Comparison of ENCODE assay signal across 9 cellular contexts in genomic region chr17:44315760-44316731, GRCh38. TPM values are rescaled to one million over a fixed set of nuclear protein-coding genes. Genes with fewer than 3 reads are reported as not detected.
DNase-seq lines count a peak whose midpoint lies in the region; ATAC-seq and TF ChIP-seq lines count a peak whose summit lies in the region.
"Had no signal": no experiment of that assay in that cellular context is flagged by ENCODE, and none has a peak within 500 bp of the region (broad histone marks: within the 10 kb centered on the region; RNA-seq: fewer than 3 reads in every experiment).

No MANE protein-coding gene starts in this region.

- H3K27ac Mint-ChIP-seq in activated CD4-positive, alpha-beta T cell treated with anti-CD3 and anti-CD28 coated beads for 36 hours: no peak overlapping the region
- no peak overlapping the region for H3K27ac Mint-ChIP-seq in progenitor cell of endocrine pancreas

- peak overlapping the region; percentile 59; the same call in 1 of the 2 replicates for H3K4me2 ChIP-seq in OCI-LY7 (ENCODE audit: low read length)

- CTCF ChIA-PET in activated CD4-positive, alpha-beta T cell treated with anti-CD3 and anti-CD28 coated beads for 36 hours (lab: Charles Lee): interaction anchor here (0.8 to 1.6 kb wide), 11 partner anchors 8 to 632 kb away, joined by 3 to 6 read pairs (median 3); partner anchors contain the start of genes GRN and TMUB2
- CTCF ChIA-PET in OCI-LY7 (lab: Charles Lee; ENCODE audit: unreplicated experiment): interaction anchor here (0.6 kb wide), 1 partner anchor 34 kb away, joined by 3 read pairs; no protein-coding TSS in a partner anchor

- ATAC-seq in activated CD4-positive, alpha-beta T cell treated with anti-CD3 and anti-CD28 coated beads for 36 hours: no peak
- no peak for ATAC-seq in HG03095 (IDR thresholded peaks at IDR 0.05; ENCODE audit: unreplicated experiment)

- H3K9me3 ChIP-seq in OCI-LY7 (ENCODE audit: low read length): no peaks in the 10 kb centered on the region

- no peak overlapping the region for H3K27ac ChIP-seq in OCI-LY7 (ENCODE audit: low read depth, low read length, poor library complexity, severe bottlenecking)

- peaks cover 20% of the 10 kb centered on the region for H3K36me3 ChIP-seq in OCI-LY7 (ENCODE audit: insufficient read depth, low read length)

- H3K4me1 ChIP-seq in OCI-LY7 (ENCODE audit: insufficient read depth, low read length, poor library complexity, severe bottlenecking): no peaks in the 10 kb centered on the region

- no peak for DNase-seq in activated CD4-positive, alpha-beta T cell treated with anti-CD3 and anti-CD28 coated beads for 36 hours
- DNase-seq in activated CD4-positive, alpha-beta T cell treated with anti-CD3 and anti-CD28 coated beads for 4 hours: no peak
- DNase-seq in OCI-LY7 (ENCODE audit: low spot score): no peak
- peak; percentile 11 for DNase-seq in epidermal melanocyte (ENCODE audit: insufficient read length, low spot score)
- DNase-seq in progenitor cell of endocrine pancreas (ENCODE audit: low spot score, unreplicated experiment): no peak
- DNase-seq in SIG-M5 treated with dmso at 0.1 percent for 504 hours (lab: John Stamatoyannopoulos, UW; ENCODE audit: unreplicated experiment): no peak
- DNase-seq in UCSD-AML1 (lab: John Stamatoyannopoulos, UW; ENCODE audit: unreplicated experiment): no peak
- DNase-seq: small intestine had no signal

- peaks cover 37% of the 10 kb centered on the region for H3K27me3 Mint-ChIP-seq in activated CD4-positive, alpha-beta T cell treated with anti-CD3 and anti-CD28 coated beads for 36 hours
- peaks cover 58% of the 10 kb centered on the region for H3K27me3 Mint-ChIP-seq in progenitor cell of endocrine pancreas

- no peak overlapping the region for H2AFZ ChIP-seq in OCI-LY7 (ENCODE audit: low read length)

- H3K4me1 Mint-ChIP-seq in activated CD4-positive, alpha-beta T cell treated with anti-CD3 and anti-CD28 coated beads for 36 hours: peaks cover 11% of the 10 kb centered on the region
- H3K4me1 Mint-ChIP-seq in progenitor cell of endocrine pancreas (ENCODE audit: low read depth): peaks cover 9% of the 10 kb centered on the region

- no peaks in the 10 kb centered on the region for H3K9me2 ChIP-seq in OCI-LY7 (ENCODE audit: insufficient read depth, low read length)

- H3K36me3 Mint-ChIP-seq in activated CD4-positive, alpha-beta T cell treated with anti-CD3 and anti-CD28 coated beads for 36 hours (ENCODE audit: low read depth): peaks cover 8% of the 10 kb centered on the region
- H3K36me3 Mint-ChIP-seq in progenitor cell of endocrine pancreas (ENCODE audit: insufficient read depth): peaks cover 3% of the 10 kb centered on the region

- H3K4me3 Mint-ChIP-seq in activated CD4-positive, alpha-beta T cell treated with anti-CD3 and anti-CD28 coated beads for 36 hours: peak overlapping the region; percentile 41
- H3K4me3 Mint-ChIP-seq in progenitor cell of endocrine pancreas (ENCODE audit: low read depth): peak overlapping the region; percentile 55

- H3K4me3 ChIP-seq in OCI-LY7 (ENCODE audit: low read depth, low read length, poor library complexity, severe bottlenecking): peak overlapping the region; percentile 31

- no peaks in the 10 kb centered on the region for H3K79me2 ChIP-seq in OCI-LY7 (ENCODE audit: insufficient read depth, low read depth, low read length)

- no peaks in the 10 kb centered on the region for H3K9me3 Mint-ChIP-seq in activated CD4-positive, alpha-beta T cell treated with anti-CD3 and anti-CD28 coated beads for 36 hours (ENCODE audit: low read depth)
- no peaks in the 10 kb centered on the region for H3K9me3 Mint-ChIP-seq in progenitor cell of endocrine pancreas (ENCODE audit: low read depth)

- intact Hi-C loops in activated CD4-positive, alpha-beta T cell treated with anti-CD3 and anti-CD28 coated beads for 36 hours (cut with DNase I, micrococcal nuclease): no loop called here
- intact Hi-C loops in OCI-LY7 (cut with micrococcal nuclease; ENCODE audit: unreplicated experiment): no loop called here

- no peaks in the 10 kb centered on the region for H4K20me1 ChIP-seq in OCI-LY7 (ENCODE audit: insufficient read depth, low read length)

- POLR2A ChIA-PET in activated CD4-positive, alpha-beta T cell treated with anti-CD3 and anti-CD28 coated beads for 36 hours (lab: Charles Lee): interaction anchor here (1.0 to 1.8 kb wide), 3 partner anchors 13 to 106 kb away, joined by 5 to 7 read pairs (median 6); no protein-coding TSS in a partner anchor
- POLR2A ChIA-PET in OCI-LY7 (lab: Charles Lee): interaction anchor here (0.7 to 1.2 kb wide), 2 partner anchors 14 to 255 kb away, joined by 3 to 4 read pairs; no protein-coding TSS in a partner anchor

- no TSS peak for BruUV-seq in OCI-LY7 (replicated peaks; lab: Mats Ljungman, UMichigan)

- TF ChIP-seq CTCF in OCI-LY7 (conservative IDR thresholded peaks at IDR 0.05; ENCODE audit: low read length): no peak
- TF ChIP-seq CTCF in progenitor cell of endocrine pancreas (IDR thresholded peaks at IDR 0.05; ENCODE audit: unreplicated experiment): no peak

RNA-seq across cellular contexts. Expression of gene RUNDC3A, which starts 7.6 kb away (rescaled TPM):
- total RNA-seq in activated CD4-positive, alpha-beta T cell treated with anti-CD3 and anti-CD28 coated beads for 36 hours: under 1 TPM in 1 of 2 experiments, not detected in 1; 0.11 TPM
- 0.09 TPM in 1 of 2 replicates, not detected in the other for total RNA-seq in OCI-LY7 (2014; rRNA removed; shearing (Covaris generic))
- 0.24 TPM in 1 of 2 replicates, not detected in the other for total RNA-seq in OCI-LY7 (2022)
- 8.4 and 9.3 TPM in 2 replicates for total RNA-seq in progenitor cell of endocrine pancreas

RNA-seq across cellular contexts. Expression of gene SLC25A39, which starts 8.6 kb away (rescaled TPM):
- total RNA-seq in activated CD4-positive, alpha-beta T cell treated with anti-CD3 and anti-CD28 coated beads for 36 hours: 100 to 1,000 TPM; 127 to 129 TPM
- 135 and 156 TPM in 2 replicates for total RNA-seq in OCI-LY7 (2014; rRNA removed; shearing (Covaris generic))
- total RNA-seq in OCI-LY7 (2022) (142 and 159 TPM in 2 replicates), progenitor cell of endocrine pancreas (129 and 139 TPM in 2 replicates)

RNA-seq across cellular contexts. Expression of gene GRN, which starts 29.1 kb away (rescaled TPM):
- 10 to 100 TPM; 35.4 to 68.0 TPM for total RNA-seq in activated CD4-positive, alpha-beta T cell treated with anti-CD3 and anti-CD28 coated beads for 36 hours
- 185 and 203 TPM in 2 replicates for total RNA-seq in OCI-LY7 (2014; rRNA removed; shearing (Covaris generic))
- total RNA-seq in OCI-LY7 (2022) (228 and 247 TPM in 2 replicates), progenitor cell of endocrine pancreas (97.9 and 99.7 TPM in 2 replicates)

RNA-seq across cellular contexts. Expression of gene FAM171A2, which starts 47.6 kb away (rescaled TPM):
- under 1 TPM; 0.18 to 0.32 TPM for total RNA-seq in activated CD4-positive, alpha-beta T cell treated with anti-CD3 and anti-CD28 coated beads for 36 hours
- total RNA-seq in OCI-LY7 (2014; rRNA removed; shearing (Covaris generic)): 3.4 and 8.8 TPM in 2 replicates
- 4.2 and 4.6 TPM in 2 replicates for total RNA-seq in OCI-LY7 (2022)
- total RNA-seq in progenitor cell of endocrine pancreas: 39.9 and 42.5 TPM in 2 replicates

RNA-seq across cellular contexts. Expression of gene SLC4A1, which starts 48.1 kb away (rescaled TPM):
- total RNA-seq in activated CD4-positive, alpha-beta T cell treated with anti-CD3 and anti-CD28 coated beads for 36 hours: not detected
- total RNA-seq in OCI-LY7 (2014; rRNA removed; shearing (Covaris generic)): not detected in 2 replicates
- total RNA-seq in OCI-LY7 (2022) (not detected in 2 replicates), progenitor cell of endocrine pancreas (not detected in 2 replicates)
